10 cellular contexts compared by ENCODE assay signal in genomic region chr5:169350759-169351240, GRCh38. TPM values are rescaled to one million over a fixed set of nuclear protein-coding genes. Genes with fewer than 3 reads are reported as not detected.
DNase-seq lines count a peak whose midpoint lies in the region; ATAC-seq and TF ChIP-seq lines count a peak whose summit lies in the region.
"Had no signal": no experiment of that assay in that cellular context is flagged by ENCODE, and none has a peak within 500 bp of the region (broad histone marks: within the 10 kb centered on the region; RNA-seq: fewer than 3 reads in every experiment).

No MANE protein-coding gene starts in this region.

- no peak overlapping the region for H3K27ac Mint-ChIP-seq in activated naive CD8-positive, alpha-beta T cell treated with anti-CD3 and anti-CD28 coated beads for 36 hours
- H3K27ac Mint-ChIP-seq in activated CD4-positive, alpha-beta memory T cell treated with anti-CD3 and anti-CD28 coated beads, Interleukin-2, amount 10 ng/mL, durations not matched to agents 7 days and 5 days, result no peak overlapping the region
- H3K27ac Mint-ChIP-seq: activated CD8-positive, alpha-beta T cell treated with anti-CD3 and anti-CD28 coated beads, Interleukin-2, amount 10 ng/mL, durations not matched to agents 7 days and 5 days had no signal

- no peak for TF ChIP-seq CTCF in AG04450 (IDR thresholded peaks at IDR 0.05; ENCODE audit: low read depth, low read length)
- TF ChIP-seq CTCF in kidney epithelial cell (IDR thresholded peaks at IDR 0.05; ENCODE audit: insufficient read depth, low read length, poor library complexity, severe bottlenecking), result no peak
- TF ChIP-seq CTCF in stomach (IDR thresholded peaks at IDR 0.05), result no peak

- CTCF ChIA-PET in AG04450 (lab: Charles Lee), result interaction anchor here (1.2 to 1.5 kb wide), 3 partner anchors 48 to 629 kb away, joined by 3 to 4 read pairs (median 4); partner anchors contain the start of gene INSYN2B
- CTCF ChIA-PET in activated CD4-positive, alpha-beta memory T cell treated with anti-CD3 and anti-CD28 coated beads, Interleukin-2, amount 10 ng/mL, durations not matched to agents 7 days and 5 days (lab: Charles Lee), result no interaction called here

- H3K4me1 Mint-ChIP-seq in activated naive CD8-positive, alpha-beta T cell treated with anti-CD3 and anti-CD28 coated beads for 36 hours, result no peaks in the 10 kb centered on the region
- H3K4me1 Mint-ChIP-seq in activated CD4-positive, alpha-beta memory T cell treated with anti-CD3 and anti-CD28 coated beads, Interleukin-2, amount 10 ng/mL, durations not matched to agents 7 days and 5 days, result no peaks in the 10 kb centered on the region

- peak; percentile 69 for DNase-seq in AG04450 (ENCODE audit: low read depth, low spot score)
- DNase-seq in astrocyte of the hippocampus (ENCODE audit: low read depth, low spot score), result peak; percentile 97
- DNase-seq in kidney epithelial cell (ENCODE audit: low read depth), result peak; percentile 99
- no peak for DNase-seq in activated CD4-positive, alpha-beta T cell treated with anti-CD3 and anti-CD28 coated beads for 1 hour
- DNase-seq in stomach, result no peak
- DNase-seq in activated naive CD8-positive, alpha-beta T cell treated with anti-CD3 and anti-CD28 coated beads for 36 hours, result no peak
- no peak for DNase-seq in activated CD4-positive, alpha-beta memory T cell treated with anti-CD3 and anti-CD28 coated beads, Interleukin-2, amount 10 ng/mL, durations not matched to agents 7 days and 5 days
- DNase-seq: activated CD8-positive, alpha-beta T cell treated with anti-CD3 and anti-CD28 coated beads, Interleukin-2, amount 10 ng/mL, durations not matched to agents 7 days and 5 days; NCI-H2081 had no signal

- no peak for TF ChIP-seq EP300 in stomach (IDR thresholded peaks at IDR 0.05)

- no peaks in the 10 kb centered on the region for H3K9me3 Mint-ChIP-seq in activated naive CD8-positive, alpha-beta T cell treated with anti-CD3 and anti-CD28 coated beads for 36 hours
- no peaks in the 10 kb centered on the region for H3K9me3 Mint-ChIP-seq in activated CD4-positive, alpha-beta memory T cell treated with anti-CD3 and anti-CD28 coated beads, Interleukin-2, amount 10 ng/mL, durations not matched to agents 7 days and 5 days

- TF ChIP-seq POLR2A in stomach (IDR thresholded peaks at IDR 0.05), result no peak

- POLR2A ChIA-PET in AG04450 (lab: Yijun Ruan, JAX), result interaction anchor here (0.6 kb wide), 2 partner anchors 233 to 454 kb away, joined by 3 to 8 read pairs; partner anchors contain the start of gene SPDL1
- POLR2A ChIA-PET in activated CD4-positive, alpha-beta memory T cell treated with anti-CD3 and anti-CD28 coated beads, Interleukin-2, amount 10 ng/mL, durations not matched to agents 7 days and 5 days (lab: Charles Lee), result no interaction called here

- H3K27ac ChIP-seq in AG04450 (ENCODE audit: low read depth, low read length) (no peak overlapping the region), stomach (no peak overlapping the region)

- peaks cover 2% of the 10 kb centered on the region for H3K27me3 ChIP-seq in AG04450 (ENCODE audit: control insufficient read depth, insufficient read depth, low read length)
- no peaks in the 10 kb centered on the region for H3K27me3 ChIP-seq in kidney epithelial cell (ENCODE audit: control insufficient read depth, insufficient read depth, low read length)
- peaks cover 0 to 3% (median 0%) of the 10 kb centered on the region in 3 donors for H3K27me3 ChIP-seq in stomach

- 38 to 50% (median 48%) methylated on average over 7 of the region's 7 CpGs for WGBS in stomach, 5 donors

- H3K27me3 Mint-ChIP-seq in activated naive CD8-positive, alpha-beta T cell treated with anti-CD3 and anti-CD28 coated beads for 36 hours, result no peaks in the 10 kb centered on the region
- no peaks in the 10 kb centered on the region for H3K27me3 Mint-ChIP-seq in activated CD4-positive, alpha-beta memory T cell treated with anti-CD3 and anti-CD28 coated beads, Interleukin-2, amount 10 ng/mL, durations not matched to agents 7 days and 5 days

- H3K4me1 ChIP-seq in stomach, result peaks cover 0 to 5% (median 0%) of the 10 kb centered on the region in 4 donors

- H3K4me3 ChIP-seq in AG04450 (ENCODE audit: low read depth, low read length) (no peak overlapping the region), kidney epithelial cell (ENCODE audit: low read depth, low read length) (no peak overlapping the region), stomach (no peak overlapping the region)

- H3K36me3 ChIP-seq in kidney epithelial cell (ENCODE audit: control insufficient read depth, insufficient read depth, low read length) (no peaks in the 10 kb centered on the region), stomach (no peaks in the 10 kb centered on the region)

- H3K9me3 ChIP-seq in AG04450 (ENCODE audit: control insufficient read depth, insufficient read depth, low read length) (no peaks in the 10 kb centered on the region), stomach (no peaks in the 10 kb centered on the region)

- intact Hi-C loops in stomach (cut with DNase I; ENCODE audit: low total_unique reads), result no loop called here

- peak; percentile 66 for ATAC-seq in HG02759 (IDR thresholded peaks at IDR 0.05; ENCODE audit: unreplicated experiment)
- ATAC-seq: activated CD8-positive, alpha-beta T cell treated with anti-CD3 and anti-CD28 coated beads, Interleukin-2, amount 10 ng/mL, durations not matched to agents 7 days and 5 days had no signal

- no peaks in the 10 kb centered on the region for H3K36me3 Mint-ChIP-seq in activated naive CD8-positive, alpha-beta T cell treated with anti-CD3 and anti-CD28 coated beads for 36 hours
- H3K36me3 Mint-ChIP-seq in activated CD4-positive, alpha-beta memory T cell treated with anti-CD3 and anti-CD28 coated beads, Interleukin-2, amount 10 ng/mL, durations not matched to agents 7 days and 5 days (ENCODE audit: low read depth), result no peaks in the 10 kb centered on the region

- H3K4me3 Mint-ChIP-seq in activated naive CD8-positive, alpha-beta T cell treated with anti-CD3 and anti-CD28 coated beads for 36 hours, result no peak overlapping the region
- H3K4me3 Mint-ChIP-seq in activated CD4-positive, alpha-beta memory T cell treated with anti-CD3 and anti-CD28 coated beads, Interleukin-2, amount 10 ng/mL, durations not matched to agents 7 days and 5 days, result no peak overlapping the region
- H3K4me3 Mint-ChIP-seq: activated CD8-positive, alpha-beta T cell treated with anti-CD3 and anti-CD28 coated beads, Interleukin-2, amount 10 ng/mL, durations not matched to agents 7 days and 5 days had no signal

RNA-seq across cellular contexts. Expression of gene SLIT3, which starts 49.9 kb away (rescaled TPM):
- polyA plus RNA-seq in AG04450 (2011; rRNA removed), result 0.17 and 0.26 TPM in 2 replicates
- 0.28 and 0.48 TPM in 2 replicates for polyA minus RNA-seq in AG04450 (2011; rRNA and poly(A)+ RNA removed)
- 2.9 and 5.0 TPM in 2 replicates for total RNA-seq in kidney epithelial cell
- total RNA-seq in stomach, result 10 to 100 TPM in 4 of 5 donors, 1 to 10 TPM in 1; 3.2 to 24.5 (median 14.3) TPM
- 1 to 10 TPM; 1.2 to 1.7 (median 1.6) TPM for polyA plus RNA-seq in stomach
- under 1 TPM; 0.20 to 0.43 TPM for total RNA-seq in activated naive CD8-positive, alpha-beta T cell treated with anti-CD3 and anti-CD28 coated beads for 36 hours
- total RNA-seq in activated CD4-positive, alpha-beta memory T cell treated with anti-CD3 and anti-CD28 coated beads, Interleukin-2, amount 10 ng/mL, durations not matched to agents 7 days and 5 days, result not detected
- total RNA-seq: activated CD8-positive, alpha-beta T cell treated with anti-CD3 and anti-CD28 coated beads, Interleukin-2, amount 10 ng/mL, durations not matched to agents 7 days and 5 days had no signal

Comparison
In these comparisons a context has a peak if more than half of its experiments do, and no peak if none do; other contexts are left out.
1. DNase-seq: peak in AG04450 (single experiment), astrocyte of the hippocampus (single experiment) and kidney epithelial cell (single experiment); none in activated CD4-positive, alpha-beta T cell treated with anti-CD3 and anti-CD28 coated beads for 1 hour (single experiment), stomach (single experiment), activated naive CD8-positive, alpha-beta T cell treated with anti-CD3 and anti-CD28 coated beads for 36 hours (single experiment) and activated CD4-positive, alpha-beta memory T cell treated with anti-CD3 and anti-CD28 coated beads, Interleukin-2, amount 10 ng/mL, durations not matched to agents 7 days and 5 days (single experiment).